In the genomic region with DNA sequence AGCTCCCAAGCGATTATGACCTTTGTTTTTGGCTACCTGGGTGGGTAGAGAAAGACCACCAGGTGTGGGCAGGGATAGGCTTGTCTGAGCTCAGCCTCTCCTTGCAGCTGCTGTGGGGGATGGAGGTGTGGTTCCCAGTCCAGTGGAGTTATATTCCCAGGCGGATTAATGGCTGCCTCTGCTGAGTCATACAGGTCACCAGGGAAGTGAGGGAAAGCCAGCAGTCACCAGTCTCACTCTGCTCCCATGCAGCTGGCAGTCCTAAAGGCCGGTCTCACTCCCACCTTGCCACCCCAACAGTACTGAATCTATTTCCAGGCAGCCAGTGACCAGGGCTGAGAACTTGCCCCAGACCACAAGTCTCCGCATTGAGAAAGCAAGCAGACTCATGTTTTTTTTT, we compare ENCODE assay signal across 22 cellular contexts.
"Had no signal": no experiment of that assay in that cellular context is flagged by ENCODE, and none has a peak within 500 bp of the region (broad histone marks: within the 10 kb centered on the region; RNA-seq: fewer than 3 reads in every experiment).

No MANE protein-coding gene starts in this region.

- H3K36me3 ChIP-seq: heart left ventricle, right atrium auricular region, sigmoid colon, stomach, thoracic aorta, transverse colon had no signal

- H3K4me1 ChIP-seq: heart left ventricle, psoas muscle, right atrium auricular region, sigmoid colon, stomach, transverse colon had no signal

- H3K27ac ChIP-seq: heart left ventricle, psoas muscle, right atrium auricular region, sigmoid colon, skin epidermis, stomach, thoracic aorta, transverse colon had no signal

- H3K4me3 Mint-ChIP-seq: nephron progenitor cell had no signal

- H3K9me3 ChIP-seq: psoas muscle, thoracic aorta had no signal

- ATAC-seq: esophagus mucosa, heart left ventricle, left colon, left ventricle myocardium superior, psoas muscle had no signal

- H3K27me3 ChIP-seq: heart left ventricle, right atrium auricular region had no signal

- DNase-seq: effector memory CD4-positive, alpha-beta T cell; heart left ventricle; hippocampal formation; left colon; left ventricle myocardium superior; mesenchymal stem cell; naive B cell; nephron progenitor cell; psoas muscle; sigmoid colon; stimulated activated CD4-positive, alpha-beta T cell treated with anti-CD3 and anti-CD28 coated beads, Interleukin-12 subunit alpha, Interleukin-12 subunit beta, amount 100 ng/mL, for 4 hours; stimulated activated naive CD4-positive, alpha-beta T cell; stomach; substantia nigra; transverse colon had no signal

- FAIRE-seq: endometrium, frontal cortex had no signal

- H3K4me3 ChIP-seq: heart left ventricle, lung, psoas muscle, right atrium auricular region, sigmoid colon, skin epidermis, stomach, thoracic aorta, transverse colon had no signal

- H3K27ac Mint-ChIP-seq: naive B cell, nephron progenitor cell had no signal
